In the genomic region with DNA sequence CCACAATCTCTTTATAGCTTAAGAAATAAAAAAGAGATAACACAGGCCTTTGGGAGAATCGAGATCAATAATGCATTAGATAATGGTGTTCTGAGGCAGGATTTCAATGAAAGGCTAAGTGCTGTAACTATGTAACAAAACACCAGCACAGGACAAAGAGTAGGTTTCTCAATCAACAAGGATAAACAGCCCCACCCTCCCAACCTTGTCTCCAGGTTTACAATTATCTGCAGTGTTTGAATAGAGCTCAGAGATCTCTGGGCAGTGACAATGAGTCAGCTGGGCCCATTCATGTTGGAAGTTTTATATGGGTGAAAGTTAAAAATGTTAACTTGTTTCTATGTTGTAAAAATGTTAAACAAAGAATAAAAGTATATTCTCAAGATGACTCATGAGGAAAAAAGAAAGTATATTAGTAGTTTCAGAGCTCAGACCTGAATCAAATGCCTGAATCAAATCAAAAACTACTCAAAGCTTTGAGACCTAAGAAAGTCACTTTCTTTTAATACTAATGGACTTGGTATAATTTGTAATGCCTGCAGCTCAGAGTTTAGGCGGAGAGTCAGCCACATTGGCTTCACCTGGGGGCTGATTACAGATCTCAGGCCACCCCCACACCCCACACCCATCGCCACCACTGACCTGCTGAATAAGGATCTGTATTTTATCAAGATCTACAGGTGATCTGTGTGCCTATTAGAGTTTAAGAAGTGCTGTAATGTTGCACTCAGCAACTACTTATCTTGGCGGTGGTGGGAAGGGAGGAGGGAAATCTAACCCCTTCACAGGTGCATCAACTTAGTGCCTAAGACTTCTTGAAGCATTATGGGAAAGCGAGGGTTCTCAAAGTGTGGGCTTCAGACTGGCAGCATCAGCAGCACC, we compare ENCODE assay signal across 1 cellular context.
TF ChIP-seq lines count a peak whose summit lies in the region.

No MANE protein-coding gene starts in this region.

TF ChIP-seq in HepG2, 621 proteins besides CTCF, POLR2A, EP300 and RAD21 (continued from another document):
- TF ChIP-seq, protein P1, sequence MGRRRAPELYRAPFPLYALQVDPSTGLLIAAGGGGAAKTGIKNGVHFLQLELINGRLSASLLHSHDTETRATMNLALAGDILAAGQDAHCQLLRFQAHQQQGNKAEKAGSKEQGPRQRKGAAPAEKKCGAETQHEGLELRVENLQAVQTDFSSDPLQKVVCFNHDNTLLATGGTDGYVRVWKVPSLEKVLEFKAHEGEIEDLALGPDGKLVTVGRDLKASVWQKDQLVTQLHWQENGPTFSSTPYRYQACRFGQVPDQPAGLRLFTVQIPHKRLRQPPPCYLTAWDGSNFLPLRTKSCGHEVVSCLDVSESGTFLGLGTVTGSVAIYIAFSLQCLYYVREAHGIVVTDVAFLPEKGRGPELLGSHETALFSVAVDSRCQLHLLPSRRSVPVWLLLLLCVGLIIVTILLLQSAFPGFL (CRISPR knock-in tag; IDR thresholded peaks at IDR 0.05), result no peak
- TF ChIP-seq YEATS2 (CRISPR knock-in tag; IDR thresholded peaks at IDR 0.05; ENCODE audit: borderline replicate concordance) (peak; percentile 73; the same call in 1 of the 2 replicates), NFRKB (IDR thresholded peaks at IDR 0.05) (no peak), PAF1 (CRISPR knock-in tag; IDR thresholded peaks at IDR 0.05) (no peak), ZNF570 (CRISPR knock-in tag; IDR thresholded peaks at IDR 0.05; ENCODE audit: borderline replicate concordance) (no peak), ONECUT2 (CRISPR knock-in tag; IDR thresholded peaks at IDR 0.05) (peak; percentile 90), ZNF143 (CRISPR knock-in tag; IDR thresholded peaks at IDR 0.05) (no peak), ZNF614 (CRISPR knock-in tag; IDR thresholded peaks at IDR 0.05; ENCODE audit: borderline replicate concordance) (peak; percentile 92), ZNF296 (CRISPR knock-in tag; conservative IDR thresholded peaks at IDR 0.05) (no peak), KLF9 (CRISPR knock-in tag; IDR thresholded peaks at IDR 0.05; ENCODE audit: low read depth) (peak; percentile 63; the same call in 1 of the 2 replicates), ZNF292 (CRISPR knock-in tag; IDR thresholded peaks at IDR 0.05; ENCODE audit: borderline replicate concordance, low read depth) (no peak), ZNF629 (CRISPR knock-in tag; conservative IDR thresholded peaks at IDR 0.05) (no peak), RBM39 (IDR thresholded peaks at IDR 0.05; ENCODE audit: low read depth, low read length, poor library complexity, severe bottlenecking) (no peak), ZNF850 (CRISPR knock-in tag; conservative IDR thresholded peaks at IDR 0.05) (no peak), ZNF790 (CRISPR knock-in tag; IDR thresholded peaks at IDR 0.05; ENCODE audit: borderline replicate concordance) (no peak), ZNF670 (CRISPR knock-in tag; IDR thresholded peaks at IDR 0.05; ENCODE audit: borderline replicate concordance) (peak; percentile 82; the same call in 1 of the 2 replicates), NFYB (CRISPR knock-in tag; IDR thresholded peaks at IDR 0.05) (no peak), PRPF4 (IDR thresholded peaks at IDR 0.05; ENCODE audit: low read depth, low read length, poor library complexity, severe bottlenecking) (no peak), ZSCAN21 (CRISPR knock-in tag; IDR thresholded peaks at IDR 0.05; ENCODE audit: borderline replicate concordance) (no peak), PLRG1 (conservative IDR thresholded peaks at IDR 0.05) (no peak), YEATS4 (CRISPR knock-in tag; IDR thresholded peaks at IDR 0.05; ENCODE audit: borderline replicate concordance) (no peak), TGIF2 (CRISPR knock-in tag; IDR thresholded peaks at IDR 0.05) (0 out of 2 replicates have a peak, but pooled peaks have one; percentile 44), SOX13 (IDR thresholded peaks at IDR 0.05) (peak; percentile 99), SOX13 (CRISPR knock-in tag; conservative IDR thresholded peaks at IDR 0.05 in 1 of 2, IDR thresholded peaks at IDR 0.05 in 1 of 2) (peak in 1 of 2 experiments; percentile 100; a peak in 2 of 4 replicates), ZSCAN22 (CRISPR knock-in tag; IDR thresholded peaks at IDR 0.05) (no peak), THAP11 (CRISPR knock-in tag; IDR thresholded peaks at IDR 0.05) (peak; percentile 81), GATA4 (IDR thresholded peaks at IDR 0.05; ENCODE audit: borderline replicate concordance, low read depth) (peak; percentile 83; the same call in 1 of the 2 replicates), ZNF430 (CRISPR knock-in tag; IDR thresholded peaks at IDR 0.05) (peak; percentile 56; the same call in 1 of the 2 replicates), SRSF1 (optimal IDR thresholded peaks at IDR 0.05; ENCODE audit: low read depth, low read length) (no peak), MBD4 (IDR thresholded peaks at IDR 0.05; ENCODE audit: borderline replicate concordance, low read length) (no peak; the same call in 1 of the 2 replicates), ZNF816 (CRISPR knock-in tag; IDR thresholded peaks at IDR 0.05; ENCODE audit: borderline replicate concordance) (no peak; the same call in 1 of the 2 replicates), ZNF232 (CRISPR knock-in tag; IDR thresholded peaks at IDR 0.05; ENCODE audit: borderline replicate concordance) (no peak), ZNF138 (CRISPR knock-in tag; IDR thresholded peaks at IDR 0.05; ENCODE audit: low read depth) (no peak), ZNF225 (CRISPR knock-in tag; IDR thresholded peaks at IDR 0.05) (no peak)
- TF ChIP-seq, protein P2, sequence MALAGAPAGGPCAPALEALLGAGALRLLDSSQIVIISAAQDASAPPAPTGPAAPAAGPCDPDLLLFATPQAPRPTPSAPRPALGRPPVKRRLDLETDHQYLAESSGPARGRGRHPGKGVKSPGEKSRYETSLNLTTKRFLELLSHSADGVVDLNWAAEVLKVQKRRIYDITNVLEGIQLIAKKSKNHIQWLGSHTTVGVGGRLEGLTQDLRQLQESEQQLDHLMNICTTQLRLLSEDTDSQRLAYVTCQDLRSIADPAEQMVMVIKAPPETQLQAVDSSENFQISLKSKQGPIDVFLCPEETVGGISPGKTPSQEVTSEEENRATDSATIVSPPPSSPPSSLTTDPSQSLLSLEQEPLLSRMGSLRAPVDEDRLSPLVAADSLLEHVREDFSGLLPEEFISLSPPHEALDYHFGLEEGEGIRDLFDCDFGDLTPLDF (CRISPR knock-in tag; IDR thresholded peaks at IDR 0.05), result no peak
- TF ChIP-seq, protein P3, sequence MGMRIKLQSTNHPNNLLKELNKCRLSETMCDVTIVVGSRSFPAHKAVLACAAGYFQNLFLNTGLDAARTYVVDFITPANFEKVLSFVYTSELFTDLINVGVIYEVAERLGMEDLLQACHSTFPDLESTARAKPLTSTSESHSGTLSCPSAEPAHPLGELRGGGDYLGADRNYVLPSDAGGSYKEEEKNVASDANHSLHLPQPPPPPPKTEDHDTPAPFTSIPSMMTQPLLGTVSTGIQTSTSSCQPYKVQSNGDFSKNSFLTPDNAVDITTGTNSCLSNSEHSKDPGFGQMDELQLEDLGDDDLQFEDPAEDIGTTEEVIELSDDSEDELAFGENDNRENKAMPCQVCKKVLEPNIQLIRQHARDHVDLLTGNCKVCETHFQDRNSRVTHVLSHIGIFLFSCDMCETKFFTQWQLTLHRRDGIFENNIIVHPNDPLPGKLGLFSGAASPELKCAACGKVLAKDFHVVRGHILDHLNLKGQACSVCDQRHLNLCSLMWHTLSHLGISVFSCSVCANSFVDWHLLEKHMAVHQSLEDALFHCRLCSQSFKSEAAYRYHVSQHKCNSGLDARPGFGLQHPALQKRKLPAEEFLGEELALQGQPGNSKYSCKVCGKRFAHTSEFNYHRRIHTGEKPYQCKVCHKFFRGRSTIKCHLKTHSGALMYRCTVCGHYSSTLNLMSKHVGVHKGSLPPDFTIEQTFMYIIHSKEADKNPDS (CRISPR knock-in tag; IDR thresholded peaks at IDR 0.05), result no peak
- TF ChIP-seq, protein P4, sequence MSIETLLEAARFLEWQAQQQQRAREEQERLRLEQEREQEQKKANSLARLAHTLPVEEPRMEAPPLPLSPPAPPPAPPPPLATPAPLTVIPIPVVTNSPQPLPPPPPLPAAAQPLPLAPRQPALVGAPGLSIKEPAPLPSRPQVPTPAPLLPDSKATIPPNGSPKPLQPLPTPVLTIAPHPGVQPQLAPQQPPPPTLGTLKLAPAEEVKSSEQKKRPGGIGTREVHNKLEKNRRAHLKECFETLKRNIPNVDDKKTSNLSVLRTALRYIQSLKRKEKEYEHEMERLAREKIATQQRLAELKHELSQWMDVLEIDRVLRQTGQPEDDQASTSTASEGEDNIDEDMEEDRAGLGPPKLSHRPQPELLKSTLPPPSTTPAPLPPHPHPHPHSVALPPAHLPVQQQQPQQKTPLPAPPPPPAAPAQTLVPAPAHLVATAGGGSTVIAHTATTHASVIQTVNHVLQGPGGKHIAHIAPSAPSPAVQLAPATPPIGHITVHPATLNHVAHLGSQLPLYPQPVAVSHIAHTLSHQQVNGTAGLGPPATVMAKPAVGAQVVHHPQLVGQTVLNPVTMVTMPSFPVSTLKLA (IDR thresholded peaks at IDR 0.05), result no peak
- TF ChIP-seq, protein P5, sequence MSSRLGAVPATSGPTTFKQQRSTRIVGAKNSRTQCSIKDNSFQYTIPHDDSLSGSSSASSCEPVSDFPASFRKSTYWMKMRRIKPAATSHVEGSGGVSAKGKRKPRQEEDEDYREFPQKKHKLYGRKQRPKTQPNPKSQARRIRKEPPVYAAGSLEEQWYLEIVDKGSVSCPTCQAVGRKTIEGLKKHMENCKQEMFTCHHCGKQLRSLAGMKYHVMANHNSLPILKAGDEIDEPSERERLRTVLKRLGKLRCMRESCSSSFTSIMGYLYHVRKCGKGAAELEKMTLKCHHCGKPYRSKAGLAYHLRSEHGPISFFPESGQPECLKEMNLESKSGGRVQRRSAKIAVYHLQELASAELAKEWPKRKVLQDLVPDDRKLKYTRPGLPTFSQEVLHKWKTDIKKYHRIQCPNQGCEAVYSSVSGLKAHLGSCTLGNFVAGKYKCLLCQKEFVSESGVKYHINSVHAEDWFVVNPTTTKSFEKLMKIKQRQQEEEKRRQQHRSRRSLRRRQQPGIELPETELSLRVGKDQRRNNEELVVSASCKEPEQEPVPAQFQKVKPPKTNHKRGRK (CRISPR knock-in tag; IDR thresholded peaks at IDR 0.05), result no peak
- TF ChIP-seq, protein P6, sequence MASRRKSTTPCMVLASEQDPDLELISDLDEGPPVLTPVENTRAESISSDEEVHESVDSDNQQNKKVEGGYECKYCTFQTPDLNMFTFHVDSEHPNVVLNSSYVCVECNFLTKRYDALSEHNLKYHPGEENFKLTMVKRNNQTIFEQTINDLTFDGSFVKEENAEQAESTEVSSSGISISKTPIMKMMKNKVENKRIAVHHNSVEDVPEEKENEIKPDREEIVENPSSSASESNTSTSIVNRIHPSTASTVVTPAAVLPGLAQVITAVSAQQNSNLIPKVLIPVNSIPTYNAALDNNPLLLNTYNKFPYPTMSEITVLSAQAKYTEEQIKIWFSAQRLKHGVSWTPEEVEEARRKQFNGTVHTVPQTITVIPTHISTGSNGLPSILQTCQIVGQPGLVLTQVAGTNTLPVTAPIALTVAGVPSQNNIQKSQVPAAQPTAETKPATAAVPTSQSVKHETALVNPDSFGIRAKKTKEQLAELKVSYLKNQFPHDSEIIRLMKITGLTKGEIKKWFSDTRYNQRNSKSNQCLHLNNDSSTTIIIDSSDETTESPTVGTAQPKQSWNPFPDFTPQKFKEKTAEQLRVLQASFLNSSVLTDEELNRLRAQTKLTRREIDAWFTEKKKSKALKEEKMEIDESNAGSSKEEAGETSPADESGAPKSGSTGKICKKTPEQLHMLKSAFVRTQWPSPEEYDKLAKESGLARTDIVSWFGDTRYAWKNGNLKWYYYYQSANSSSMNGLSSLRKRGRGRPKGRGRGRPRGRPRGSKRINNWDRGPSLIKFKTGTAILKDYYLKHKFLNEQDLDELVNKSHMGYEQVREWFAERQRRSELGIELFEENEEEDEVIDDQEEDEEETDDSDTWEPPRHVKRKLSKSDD (CRISPR knock-in tag; IDR thresholded peaks at IDR 0.05; ENCODE audit: low read depth), result no peak
- TF ChIP-seq, protein P7, sequence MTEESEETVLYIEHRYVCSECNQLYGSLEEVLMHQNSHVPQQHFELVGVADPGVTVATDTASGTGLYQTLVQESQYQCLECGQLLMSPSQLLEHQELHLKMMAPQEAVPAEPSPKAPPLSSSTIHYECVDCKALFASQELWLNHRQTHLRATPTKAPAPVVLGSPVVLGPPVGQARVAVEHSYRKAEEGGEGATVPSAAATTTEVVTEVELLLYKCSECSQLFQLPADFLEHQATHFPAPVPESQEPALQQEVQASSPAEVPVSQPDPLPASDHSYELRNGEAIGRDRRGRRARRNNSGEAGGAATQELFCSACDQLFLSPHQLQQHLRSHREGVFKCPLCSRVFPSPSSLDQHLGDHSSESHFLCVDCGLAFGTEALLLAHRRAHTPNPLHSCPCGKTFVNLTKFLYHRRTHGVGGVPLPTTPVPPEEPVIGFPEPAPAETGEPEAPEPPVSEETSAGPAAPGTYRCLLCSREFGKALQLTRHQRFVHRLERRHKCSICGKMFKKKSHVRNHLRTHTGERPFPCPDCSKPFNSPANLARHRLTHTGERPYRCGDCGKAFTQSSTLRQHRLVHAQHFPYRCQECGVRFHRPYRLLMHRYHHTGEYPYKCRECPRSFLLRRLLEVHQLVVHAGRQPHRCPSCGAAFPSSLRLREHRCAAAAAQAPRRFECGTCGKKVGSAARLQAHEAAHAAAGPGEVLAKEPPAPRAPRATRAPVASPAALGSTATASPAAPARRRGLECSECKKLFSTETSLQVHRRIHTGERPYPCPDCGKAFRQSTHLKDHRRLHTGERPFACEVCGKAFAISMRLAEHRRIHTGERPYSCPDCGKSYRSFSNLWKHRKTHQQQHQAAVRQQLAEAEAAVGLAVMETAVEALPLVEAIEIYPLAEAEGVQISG (CRISPR knock-in tag; IDR thresholded peaks at IDR 0.05), result no peak
